Comparison of ENCODE assay signal across 11 cellular contexts in genomic region chr12:15629761-15630160, GRCh38.
DNase-seq lines count a peak whose midpoint lies in the region; ATAC-seq and TF ChIP-seq lines count a peak whose summit lies in the region.
"Had no signal": no experiment of that assay in that cellular context is flagged by ENCODE, and none has a peak within 500 bp of the region (broad histone marks: within the 10 kb centered on the region; RNA-seq: fewer than 3 reads in every experiment).

No MANE protein-coding gene starts in this region.

- TF ChIP-seq CTCF in HFFc6 (IDR thresholded peaks at IDR 0.05) (no peak), breast epithelium (IDR thresholded peaks at IDR 0.05) (no peak), left lung (IDR thresholded peaks at IDR 0.05) (no peak), glutamatergic neuron (IDR thresholded peaks at IDR 0.05; ENCODE audit: partially characterized antibody, unreplicated experiment) (no peak)

- H3K4me1 Mint-ChIP-seq in HFFc6 (ENCODE audit: low read depth), result peaks cover 89% of the 10 kb centered on the region
- no peaks in the 10 kb centered on the region for H3K4me1 Mint-ChIP-seq in activated naive CD4-positive, alpha-beta T cell treated with anti-CD3 and anti-CD28 coated beads, Interleukin-2, amount 10 ng/mL, durations not matched to agents 7 days and 5 days
- no peaks in the 10 kb centered on the region for H3K4me1 Mint-ChIP-seq in glutamatergic neuron (ENCODE audit: low read depth, unreplicated experiment)

- H3K27ac Mint-ChIP-seq in HFFc6 (peak overlapping the region; percentile 97), glutamatergic neuron (ENCODE audit: unreplicated experiment) (no peak overlapping the region)
- H3K27ac Mint-ChIP-seq in activated naive CD4-positive, alpha-beta T cell treated with anti-CD3 and anti-CD28 coated beads, Interleukin-2, amount 10 ng/mL, durations not matched to agents 7 days and 5 days, result no peak overlapping the region
- H3K27ac Mint-ChIP-seq: activated CD8-positive, alpha-beta T cell treated with anti-CD3 and anti-CD28 coated beads for 36 hours had no signal

- intact Hi-C loops in breast epithelium (cut with DNase I; ENCODE audit: low total_unique reads), result no loop called here
- intact Hi-C loops in left lung (cut with DNase I), result no loop called here

- peak overlapping the region; percentile 78 to 85 for H3K27ac ChIP-seq in breast epithelium
- peak overlapping the region; percentile 42 to 65 for H3K27ac ChIP-seq in left lung
- peak overlapping the region; percentile 39 for H3K27ac ChIP-seq in temporal lobe (ENCODE audit: low read depth, low read length)

- H3K9me3 ChIP-seq in breast epithelium (no peaks in the 10 kb centered on the region), left lung (no peaks in the 10 kb centered on the region)

- H3K36me3 ChIP-seq in breast epithelium (no peaks in the 10 kb centered on the region), left lung (no peaks in the 10 kb centered on the region)

- H3K4me3 ChIP-seq in breast epithelium (no peak overlapping the region), left lung (no peak overlapping the region)

- H3K9me3 Mint-ChIP-seq in HFFc6 (no peaks in the 10 kb centered on the region), glutamatergic neuron (ENCODE audit: unreplicated experiment) (peaks cover 1% of the 10 kb centered on the region)
- no peaks in the 10 kb centered on the region for H3K9me3 Mint-ChIP-seq in activated naive CD4-positive, alpha-beta T cell treated with anti-CD3 and anti-CD28 coated beads, Interleukin-2, amount 10 ng/mL, durations not matched to agents 7 days and 5 days
- H3K9me3 Mint-ChIP-seq: activated CD8-positive, alpha-beta T cell treated with anti-CD3 and anti-CD28 coated beads for 36 hours had no signal

- H3K4me3 Mint-ChIP-seq in HFFc6, result peak overlapping the region; percentile 75
- H3K4me3 Mint-ChIP-seq in activated naive CD4-positive, alpha-beta T cell treated with anti-CD3 and anti-CD28 coated beads, Interleukin-2, amount 10 ng/mL, durations not matched to agents 7 days and 5 days, result no peak overlapping the region
- no peak overlapping the region for H3K4me3 Mint-ChIP-seq in glutamatergic neuron (ENCODE audit: unreplicated experiment)
- H3K4me3 Mint-ChIP-seq: activated CD8-positive, alpha-beta T cell treated with anti-CD3 and anti-CD28 coated beads for 36 hours had no signal

- DNase-seq in HFFc6 (peak; percentile 50), breast epithelium (ENCODE audit: low spot score in 2 of 2) (no peak), left lung (no peak), midbrain (lab: John Stamatoyannopoulos, UW) (no peak), glutamatergic neuron (no peak)
- DNase-seq in activated naive CD4-positive, alpha-beta T cell treated with anti-CD3 and anti-CD28 coated beads, Interleukin-2, amount 10 ng/mL, durations not matched to agents 7 days and 5 days, result no peak
- no peak for DNase-seq in activated CD4-positive, alpha-beta T cell treated with anti-CD3 and anti-CD28 coated beads for 1 hour
- DNase-seq: activated CD8-positive, alpha-beta T cell treated with anti-CD3 and anti-CD28 coated beads for 36 hours; DMS79; NCI-H2171 had no signal

- peaks cover 44% of the 10 kb centered on the region for H3K36me3 Mint-ChIP-seq in HFFc6 (ENCODE audit: low read depth)
- no peaks in the 10 kb centered on the region for H3K36me3 Mint-ChIP-seq in activated naive CD4-positive, alpha-beta T cell treated with anti-CD3 and anti-CD28 coated beads, Interleukin-2, amount 10 ng/mL, durations not matched to agents 7 days and 5 days
- H3K36me3 Mint-ChIP-seq in glutamatergic neuron (ENCODE audit: unreplicated experiment), result no peaks in the 10 kb centered on the region

- no peak for TF ChIP-seq POLR2A in breast epithelium (IDR thresholded peaks at IDR 0.05)

- no peak for ATAC-seq in left lung
- ATAC-seq: activated CD8-positive, alpha-beta T cell treated with anti-CD3 and anti-CD28 coated beads for 36 hours had no signal

- CTCF ChIA-PET in activated naive CD4-positive, alpha-beta T cell treated with anti-CD3 and anti-CD28 coated beads, Interleukin-2, amount 10 ng/mL, durations not matched to agents 7 days and 5 days (lab: Charles Lee), result no interaction called here

- H3K4me1 ChIP-seq in breast epithelium (peaks cover 0 to 4% of the 10 kb centered on the region in 2 donors), left lung (peaks cover 7 to 16% of the 10 kb centered on the region in 2 donors)

- H3K27me3 Mint-ChIP-seq in HFFc6 (ENCODE audit: insufficient read depth) (no peaks in the 10 kb centered on the region), glutamatergic neuron (ENCODE audit: unreplicated experiment) (no peaks in the 10 kb centered on the region)
- H3K27me3 Mint-ChIP-seq in activated naive CD4-positive, alpha-beta T cell treated with anti-CD3 and anti-CD28 coated beads, Interleukin-2, amount 10 ng/mL, durations not matched to agents 7 days and 5 days, result no peaks in the 10 kb centered on the region

- no peaks in the 10 kb centered on the region for H3K27me3 ChIP-seq in breast epithelium
- H3K27me3 ChIP-seq in left lung, result no peaks in the 10 kb centered on the region
